8 cellular contexts compared by ENCODE assay signal in the genomic region with DNA sequence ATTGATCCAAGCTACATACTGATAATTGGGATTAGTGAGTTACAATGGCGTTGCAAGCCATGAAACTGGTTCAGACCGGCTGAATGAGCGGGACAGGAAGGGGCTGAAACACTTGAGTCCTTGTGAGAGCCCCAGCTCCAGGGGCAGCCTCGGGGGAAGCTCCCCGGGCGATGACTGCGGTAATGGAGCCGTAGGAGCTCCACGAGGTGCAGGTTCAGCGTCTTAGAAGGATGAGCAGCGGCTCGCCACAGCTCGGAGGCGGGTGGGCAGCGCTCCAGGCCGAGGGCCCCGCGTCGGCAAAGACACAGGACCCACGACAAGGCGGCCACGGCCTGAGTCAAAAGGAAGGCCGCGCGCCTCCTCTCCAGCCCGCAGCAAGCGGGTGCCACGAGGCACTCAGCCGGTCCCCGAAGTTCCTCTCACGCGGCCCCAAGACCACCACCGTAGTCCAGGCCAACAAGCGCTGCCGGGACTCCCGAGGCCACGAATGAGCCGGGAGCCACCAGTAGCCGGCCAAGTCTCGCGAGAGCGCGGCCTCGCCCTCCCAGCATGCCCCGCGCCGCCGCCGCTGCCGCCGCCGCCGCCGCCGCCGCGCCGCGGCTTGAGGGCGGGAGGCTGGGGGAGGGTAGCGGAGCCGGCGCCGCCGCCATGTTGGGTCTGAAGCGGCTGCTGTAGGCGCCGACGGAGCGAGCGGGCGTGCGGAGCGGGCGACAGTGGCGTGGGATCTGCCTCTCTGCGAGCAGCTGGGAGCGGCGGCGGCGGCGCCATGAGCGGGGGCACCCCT. TPM values are rescaled to one million over a fixed set of nuclear protein-coding genes. Genes with fewer than 3 reads are reported as not detected.
DNase-seq lines count a peak whose midpoint lies in the region; ATAC-seq and TF ChIP-seq lines count a peak whose summit lies in the region.

A gene (plus strand): TSS at position 628 of the 784 bp plus-strand sequence. CDS start 139 bp downstream, at position 767.

- TF ChIP-seq EP300 in transverse colon (IDR thresholded peaks at IDR 0.05; ENCODE audit: low read depth), result no peak

- no peaks in the 10 kb centered on the region for H3K27me3 ChIP-seq in adipocyte (replicated peaks; ENCODE audit: control insufficient read depth, insufficient read depth, low read length)
- no peaks in the 10 kb centered on the region for H3K27me3 ChIP-seq in transverse colon

- DNase-seq in GM10266 (ENCODE audit: extremely low spot score) (peak; percentile 95), NCI-H1105 (lab: John Stamatoyannopoulos, UW) (peak; percentile 88), T follicular helper cell (ENCODE audit: low read depth) (peak; percentile 89), adipocyte (ENCODE audit: low read depth) (peak; percentile 97), cardiac septum (ENCODE audit: low spot score) (peak; percentile 95), pons (ENCODE audit: low spot score) (peak; percentile 79), transverse colon (peak; percentile 93)

- H3K4me3 ChIP-seq in adipocyte (ENCODE audit: low read length), result peak within 1 kb of the TSS; percentile 95
- H3K4me3 ChIP-seq in transverse colon, result peak within 1 kb of the TSS; percentile 93 to 100 (median 98)

- WGBS in transverse colon (ENCODE audit: low coverage in 1 of 2), 2 donors, result 2% methylated on average over 9 of the region's 83 CpGs; no CpG with 5 or more reads in 1 of the 2 donors

- peak within 1 kb of the TSS; percentile 100 for H3K27ac ChIP-seq in transverse colon

- H3K9ac ChIP-seq in adipocyte (ENCODE audit: low read length), result peak within 1 kb of the TSS; percentile 98

- intact Hi-C loops in cardiac septum (cut with DNase I) (loop anchor here (2.0 to 5.0 kb wide), 2 partner anchors 37 to 255 kb away; a partner anchor contains a TSS), transverse colon (cut with DNase I; ENCODE audit: low total_unique reads) (no loop called here)

- H3K9me3 ChIP-seq in adipocyte (ENCODE audit: control insufficient read depth, low read length) (no peaks in the 10 kb centered on the region), transverse colon (no peaks in the 10 kb centered on the region)

- in situ Hi-C loops in transverse colon (cut with MboI; ENCODE audit: low pct_ligation_motif_present in 1 of 4, low pct_unique_long_range_greater_than_20kb in 1 of 4, low sequenced_read_pairs in 3 of 4), result no loop called here

- H3K4me1 ChIP-seq in adipocyte (ENCODE audit: control insufficient read depth, insufficient read depth, low read length) (peaks cover 40% of the 10 kb centered on the region), transverse colon (peaks cover 18 to 48% (median 42%) of the 10 kb centered on the region in 4 donors)

- TF ChIP-seq POLR2A in transverse colon (IDR thresholded peaks at IDR 0.05), result peak; percentile 68

- H3K36me3 ChIP-seq in adipocyte (ENCODE audit: control insufficient read depth, insufficient read depth, low read length, severe bottlenecking) (no peaks in the 10 kb centered on the region), transverse colon (no peaks in the 10 kb centered on the region)

- no peak for TF ChIP-seq CTCF in GM10266 (IDR thresholded peaks at IDR 0.05; ENCODE audit: control insufficient read depth, insufficient read depth, low read depth, missing control alignments)
- TF ChIP-seq CTCF in transverse colon (IDR thresholded peaks at IDR 0.05), result no peak

- peak; percentile 75 for ATAC-seq in HG02610 (IDR thresholded peaks at IDR 0.05; ENCODE audit: unreplicated experiment)

RNA-seq across cellular contexts. Expression of the gene that starts here (rescaled TPM):
- total RNA-seq in cardiac septum (69.5 TPM), transverse colon (100 to 1,000 TPM in 3 of 4 donors, 10 to 100 TPM in 1; 88.4 to 211 (median 119) TPM)

Comparison
In these comparisons a context has a peak if more than half of its experiments do, and no peak if none do; other contexts are left out.
1. Peak in every context shown above with its lines: DNase-seq, ATAC-seq, H3K4me3 ChIP-seq and H3K27ac ChIP-seq.